Comparison of ENCODE assay signal across 20 cellular contexts in genomic region chr1:31632649-31633048, GRCh38. TPM values are rescaled to one million over a fixed set of nuclear protein-coding genes. Genes with fewer than 3 reads are reported as not detected.
"Had no signal": no experiment of that assay in that cellular context is flagged by ENCODE, and none has a peak within 500 bp of the region (broad histone marks: within the 10 kb centered on the region; RNA-seq: fewer than 3 reads in every experiment).

No MANE protein-coding gene starts in this region.

- H3K79me2 ChIP-seq: parathyroid adenoma had no signal

- H3K9me3 ChIP-seq: right lobe of liver, thoracic aorta had no signal

- H3K36me3 ChIP-seq: neural progenitor cell had no signal

- H3K9ac ChIP-seq: neural progenitor cell, parathyroid adenoma had no signal

- ATAC-seq: activated CD4-positive, alpha-beta T cell treated with anti-CD3 and anti-CD28 coated beads for 36 hours; activated CD8-positive, alpha-beta T cell treated with anti-CD3 and anti-CD28 coated beads, Interleukin-2, amount 10 ng/mL, durations not matched to agents 7 days and 5 days; effector memory CD8-positive, alpha-beta T cell; naive thymus-derived CD8-positive, alpha-beta T cell had no signal

- H3K4me3 ChIP-seq: cardiac muscle cell, neural progenitor cell, right lobe of liver, thoracic aorta had no signal

- H2AFZ ChIP-seq: neural progenitor cell, parathyroid adenoma had no signal

- DNase-seq: activated B cell treated with CpG ODN at 0.5 μM for 24 hours; activated CD8-positive, alpha-beta memory T cell treated with anti-CD3 and anti-CD28 coated beads, Interleukin-2, amount 10 ng/mL, durations not matched to agents 7 days and 5 days; activated effector memory CD4-positive, alpha-beta T cell treated with Interleukin-2 at 50 U/mL for 16 hours; cortex of kidney; effector memory CD8-positive, alpha-beta T cell; head of caudate nucleus; mammary epithelial cell; naive thymus-derived CD8-positive, alpha-beta T cell; occipital lobe; right lobe of liver had no signal

- H3K4me2 ChIP-seq: neural progenitor cell had no signal

- H3K27me3 ChIP-seq: cardiac muscle cell, neural progenitor cell, right lobe of liver had no signal

- H3K4me1 ChIP-seq: neural progenitor cell, parathyroid adenoma, right lobe of liver had no signal

- H3K27ac ChIP-seq: cardiac muscle cell, neural progenitor cell, parathyroid adenoma, right lobe of liver had no signal

RNA-seq across cellular contexts. Expression of gene HCRTR1, which starts 15.2 kb away (rescaled TPM):
- total RNA-seq: activated B cell treated with CpG ODN at 0.5 μM for 24 hours; activated CD4-positive, alpha-beta T cell treated with anti-CD3 and anti-CD28 coated beads for 36 hours; activated CD8-positive, alpha-beta memory T cell treated with anti-CD3 and anti-CD28 coated beads, Interleukin-2, amount 10 ng/mL, durations not matched to agents 7 days and 5 days; activated CD8-positive, alpha-beta T cell treated with anti-CD3 and anti-CD28 coated beads, Interleukin-2, amount 10 ng/mL, durations not matched to agents 7 days and 5 days; cardiac muscle cell; fibroblast of lung; kidney epithelial cell; liver; mammary epithelial cell; naive thymus-derived CD8-positive, alpha-beta T cell; right lobe of liver; skeletal muscle tissue; thoracic aorta had no signal

RNA-seq across cellular contexts. Expression of gene TINAGL1, which starts 56.3 kb away (rescaled TPM):
- total RNA-seq: activated B cell treated with CpG ODN at 0.5 μM for 24 hours; activated CD4-positive, alpha-beta T cell treated with anti-CD3 and anti-CD28 coated beads for 36 hours; activated CD8-positive, alpha-beta memory T cell treated with anti-CD3 and anti-CD28 coated beads, Interleukin-2, amount 10 ng/mL, durations not matched to agents 7 days and 5 days; activated CD8-positive, alpha-beta T cell treated with anti-CD3 and anti-CD28 coated beads, Interleukin-2, amount 10 ng/mL, durations not matched to agents 7 days and 5 days; naive thymus-derived CD8-positive, alpha-beta T cell had no signal
